1 cellular context compared by ENCODE assay signal in the genomic region with DNA sequence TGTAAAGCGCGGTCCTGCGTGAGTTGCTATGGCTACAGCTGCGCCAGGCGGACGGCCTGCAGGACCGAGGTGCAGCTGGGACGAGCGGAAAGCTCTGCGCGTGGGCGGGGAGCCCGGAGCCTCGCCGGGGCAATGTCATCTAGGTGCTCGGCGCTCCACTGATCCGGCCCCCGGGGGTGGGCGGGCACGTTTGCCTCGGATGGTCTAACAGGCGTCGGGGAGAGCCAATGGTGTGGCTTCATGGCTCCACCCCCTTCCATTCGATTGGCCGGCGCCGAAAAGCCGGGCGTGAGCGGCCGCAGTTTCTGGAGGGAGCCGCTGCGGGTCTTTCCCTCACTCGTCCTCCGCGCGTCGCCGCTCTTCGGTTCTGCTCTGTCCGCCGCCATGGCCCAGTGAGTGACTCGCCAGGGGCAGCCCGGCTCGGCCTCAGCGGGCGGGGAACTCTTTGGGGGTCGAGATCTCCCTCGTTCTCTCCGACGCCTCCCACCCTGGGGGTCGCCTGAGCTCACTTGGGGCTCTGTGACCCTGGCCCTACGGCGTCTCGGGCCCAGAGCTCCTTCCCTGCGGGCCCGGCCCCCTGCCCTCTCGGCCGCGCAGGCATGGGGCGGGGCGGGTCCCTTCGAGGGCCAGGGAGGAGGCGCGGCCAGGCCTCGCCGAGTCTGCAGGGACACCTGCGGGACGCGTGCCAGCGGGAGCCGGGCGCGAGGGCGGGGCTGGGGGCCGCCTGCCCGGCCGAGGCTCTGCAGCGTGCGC.
A peak's percentile ranks its signal among the peaks of the same experiment; 100 is the strongest.
TF ChIP-seq lines count a peak whose summit lies in the region.

A gene (plus strand): TSS at position 331 of the 753 bp plus-strand sequence. CDS start 54 bp downstream, at position 385.

TF ChIP-seq in K562, 482 proteins besides CTCF, POLR2A, EP300 and RAD21 (continued from another document and continues in another):
- TF ChIP-seq ZNF24 (IDR thresholded peaks at IDR 0.05) = no peak; the same call in none of the 2 replicates
- TF ChIP-seq FOXM1 (IDR thresholded peaks at IDR 0.05; ENCODE audit: low read depth) = peak; percentile 93
- TF ChIP-seq FOXM1 (CRISPR knock-in tag; IDR thresholded peaks at IDR 0.05; ENCODE audit: low read depth) = no peak; the same call in 1 of the 2 replicates
- TF ChIP-seq KLF6 (CRISPR knock-in tag; IDR thresholded peaks at IDR 0.05; ENCODE audit: borderline replicate concordance) = no peak
- no peak for TF ChIP-seq MAFF (IDR thresholded peaks at IDR 0.05; ENCODE audit: low read length)
- TF ChIP-seq MCM2 (IDR thresholded peaks at IDR 0.05; ENCODE audit: low read depth) = no peak
- TF ChIP-seq ZNF583 (CRISPR knock-in tag; IDR thresholded peaks at IDR 0.05) = 0 out of 2 replicates have a peak, but pooled peaks have one; percentile 49
- no peak for TF ChIP-seq MTA1 (IDR thresholded peaks at IDR 0.05; ENCODE audit: borderline replicate concordance)
- no peak for TF ChIP-seq NUFIP1 (IDR thresholded peaks at IDR 0.05; ENCODE audit: partially characterized antibody)
- no peak for TF ChIP-seq ZNF232 (CRISPR knock-in tag; IDR thresholded peaks at IDR 0.05)
- peak; percentile 72 for TF ChIP-seq MYC (IDR thresholded peaks at IDR 0.05; ENCODE audit: low read depth, low read length)
- no peak; the same call in 1 of the 2 replicates for TF ChIP-seq MYC (CRISPR knock-in tag; IDR thresholded peaks at IDR 0.05; ENCODE audit: borderline replicate concordance, low read depth)
- peak; percentile 100 for TF ChIP-seq EGR1 (conservative IDR thresholded peaks at IDR 0.05)
- TF ChIP-seq WHSC1 (IDR thresholded peaks at IDR 0.05; ENCODE audit: low read length) = no peak
- TF ChIP-seq ZNF431 (CRISPR knock-in tag; IDR thresholded peaks at IDR 0.05) = peak; percentile 62; the same call in 1 of the 2 replicates
- no peak for TF ChIP-seq GTF2E2 (tag; IDR thresholded peaks at IDR 0.05)
- no peak for TF ChIP-seq ZZZ3 (IDR thresholded peaks at IDR 0.05)
- no peak for TF ChIP-seq ZNF174 (CRISPR knock-in tag; IDR thresholded peaks at IDR 0.05)
- TF ChIP-seq ZNF41 (CRISPR knock-in tag; conservative IDR thresholded peaks at IDR 0.05) = no peak
- no peak for TF ChIP-seq BRD9 (IDR thresholded peaks at IDR 0.05; ENCODE audit: low read depth, partially characterized antibody)
- TF ChIP-seq MCM7 (IDR thresholded peaks at IDR 0.05) = no peak
- TF ChIP-seq, protein P1, sequence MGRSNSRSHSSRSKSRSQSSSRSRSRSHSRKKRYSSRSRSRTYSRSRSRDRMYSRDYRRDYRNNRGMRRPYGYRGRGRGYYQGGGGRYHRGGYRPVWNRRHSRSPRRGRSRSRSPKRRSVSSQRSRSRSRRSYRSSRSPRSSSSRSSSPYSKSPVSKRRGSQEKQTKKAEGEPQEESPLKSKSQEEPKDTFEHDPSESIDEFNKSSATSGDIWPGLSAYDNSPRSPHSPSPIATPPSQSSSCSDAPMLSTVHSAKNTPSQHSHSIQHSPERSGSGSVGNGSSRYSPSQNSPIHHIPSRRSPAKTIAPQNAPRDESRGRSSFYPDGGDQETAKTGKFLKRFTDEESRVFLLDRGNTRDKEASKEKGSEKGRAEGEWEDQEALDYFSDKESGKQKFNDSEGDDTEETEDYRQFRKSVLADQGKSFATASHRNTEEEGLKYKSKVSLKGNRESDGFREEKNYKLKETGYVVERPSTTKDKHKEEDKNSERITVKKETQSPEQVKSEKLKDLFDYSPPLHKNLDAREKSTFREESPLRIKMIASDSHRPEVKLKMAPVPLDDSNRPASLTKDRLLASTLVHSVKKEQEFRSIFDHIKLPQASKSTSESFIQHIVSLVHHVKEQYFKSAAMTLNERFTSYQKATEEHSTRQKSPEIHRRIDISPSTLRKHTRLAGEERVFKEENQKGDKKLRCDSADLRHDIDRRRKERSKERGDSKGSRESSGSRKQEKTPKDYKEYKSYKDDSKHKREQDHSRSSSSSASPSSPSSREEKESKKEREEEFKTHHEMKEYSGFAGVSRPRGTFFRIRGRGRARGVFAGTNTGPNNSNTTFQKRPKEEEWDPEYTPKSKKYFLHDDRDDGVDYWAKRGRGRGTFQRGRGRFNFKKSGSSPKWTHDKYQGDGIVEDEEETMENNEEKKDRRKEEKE (IDR thresholded peaks at IDR 0.05; ENCODE audit: borderline replicate concordance in 1 of 2, control insufficient read depth in 1 of 2, low read depth in 2 of 2, low read length in 1 of 2) = no peak
- no peak for TF ChIP-seq HDAC8 (tag; IDR thresholded peaks at IDR 0.05)
- TF ChIP-seq, protein P2, sequence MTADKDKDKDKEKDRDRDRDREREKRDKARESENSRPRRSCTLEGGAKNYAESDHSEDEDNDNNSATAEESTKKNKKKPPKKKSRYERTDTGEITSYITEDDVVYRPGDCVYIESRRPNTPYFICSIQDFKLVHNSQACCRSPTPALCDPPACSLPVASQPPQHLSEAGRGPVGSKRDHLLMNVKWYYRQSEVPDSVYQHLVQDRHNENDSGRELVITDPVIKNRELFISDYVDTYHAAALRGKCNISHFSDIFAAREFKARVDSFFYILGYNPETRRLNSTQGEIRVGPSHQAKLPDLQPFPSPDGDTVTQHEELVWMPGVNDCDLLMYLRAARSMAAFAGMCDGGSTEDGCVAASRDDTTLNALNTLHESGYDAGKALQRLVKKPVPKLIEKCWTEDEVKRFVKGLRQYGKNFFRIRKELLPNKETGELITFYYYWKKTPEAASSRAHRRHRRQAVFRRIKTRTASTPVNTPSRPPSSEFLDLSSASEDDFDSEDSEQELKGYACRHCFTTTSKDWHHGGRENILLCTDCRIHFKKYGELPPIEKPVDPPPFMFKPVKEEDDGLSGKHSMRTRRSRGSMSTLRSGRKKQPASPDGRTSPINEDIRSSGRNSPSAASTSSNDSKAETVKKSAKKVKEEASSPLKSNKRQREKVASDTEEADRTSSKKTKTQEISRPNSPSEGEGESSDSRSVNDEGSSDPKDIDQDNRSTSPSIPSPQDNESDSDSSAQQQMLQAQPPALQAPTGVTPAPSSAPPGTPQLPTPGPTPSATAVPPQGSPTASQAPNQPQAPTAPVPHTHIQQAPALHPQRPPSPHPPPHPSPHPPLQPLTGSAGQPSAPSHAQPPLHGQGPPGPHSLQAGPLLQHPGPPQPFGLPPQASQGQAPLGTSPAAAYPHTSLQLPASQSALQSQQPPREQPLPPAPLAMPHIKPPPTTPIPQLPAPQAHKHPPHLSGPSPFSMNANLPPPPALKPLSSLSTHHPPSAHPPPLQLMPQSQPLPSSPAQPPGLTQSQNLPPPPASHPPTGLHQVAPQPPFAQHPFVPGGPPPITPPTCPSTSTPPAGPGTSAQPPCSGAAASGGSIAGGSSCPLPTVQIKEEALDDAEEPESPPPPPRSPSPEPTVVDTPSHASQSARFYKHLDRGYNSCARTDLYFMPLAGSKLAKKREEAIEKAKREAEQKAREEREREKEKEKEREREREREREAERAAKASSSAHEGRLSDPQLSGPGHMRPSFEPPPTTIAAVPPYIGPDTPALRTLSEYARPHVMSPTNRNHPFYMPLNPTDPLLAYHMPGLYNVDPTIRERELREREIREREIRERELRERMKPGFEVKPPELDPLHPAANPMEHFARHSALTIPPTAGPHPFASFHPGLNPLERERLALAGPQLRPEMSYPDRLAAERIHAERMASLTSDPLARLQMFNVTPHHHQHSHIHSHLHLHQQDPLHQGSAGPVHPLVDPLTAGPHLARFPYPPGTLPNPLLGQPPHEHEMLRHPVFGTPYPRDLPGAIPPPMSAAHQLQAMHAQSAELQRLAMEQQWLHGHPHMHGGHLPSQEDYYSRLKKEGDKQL (CRISPR knock-in tag; IDR thresholded peaks at IDR 0.05; ENCODE audit: borderline replicate concordance) = no peak
- no peak for TF ChIP-seq JUNB (CRISPR knock-in tag; conservative IDR thresholded peaks at IDR 0.05)
- TF ChIP-seq SAFB2 (IDR thresholded peaks at IDR 0.05; ENCODE audit: borderline replicate concordance, low read depth, low read length, severe bottlenecking) = no peak
- peak; percentile 74; the same call in 1 of the 2 replicates for TF ChIP-seq JUN (IDR thresholded peaks at IDR 0.05; ENCODE audit: borderline replicate concordance, low read depth, low read length)
- peak; percentile 86; the same call in 1 of the 2 replicates for TF ChIP-seq JUN (CRISPR knock-in tag; IDR thresholded peaks at IDR 0.05; ENCODE audit: borderline replicate concordance)
- TF ChIP-seq HNRNPL (IDR thresholded peaks at IDR 0.05; ENCODE audit: low read depth, low read length) = peak; percentile 69
- TF ChIP-seq FIP1L1 (IDR thresholded peaks at IDR 0.05; ENCODE audit: low read depth, low read length, poor library complexity, severe bottlenecking) = peak; percentile 91
- TF ChIP-seq, protein P3, sequence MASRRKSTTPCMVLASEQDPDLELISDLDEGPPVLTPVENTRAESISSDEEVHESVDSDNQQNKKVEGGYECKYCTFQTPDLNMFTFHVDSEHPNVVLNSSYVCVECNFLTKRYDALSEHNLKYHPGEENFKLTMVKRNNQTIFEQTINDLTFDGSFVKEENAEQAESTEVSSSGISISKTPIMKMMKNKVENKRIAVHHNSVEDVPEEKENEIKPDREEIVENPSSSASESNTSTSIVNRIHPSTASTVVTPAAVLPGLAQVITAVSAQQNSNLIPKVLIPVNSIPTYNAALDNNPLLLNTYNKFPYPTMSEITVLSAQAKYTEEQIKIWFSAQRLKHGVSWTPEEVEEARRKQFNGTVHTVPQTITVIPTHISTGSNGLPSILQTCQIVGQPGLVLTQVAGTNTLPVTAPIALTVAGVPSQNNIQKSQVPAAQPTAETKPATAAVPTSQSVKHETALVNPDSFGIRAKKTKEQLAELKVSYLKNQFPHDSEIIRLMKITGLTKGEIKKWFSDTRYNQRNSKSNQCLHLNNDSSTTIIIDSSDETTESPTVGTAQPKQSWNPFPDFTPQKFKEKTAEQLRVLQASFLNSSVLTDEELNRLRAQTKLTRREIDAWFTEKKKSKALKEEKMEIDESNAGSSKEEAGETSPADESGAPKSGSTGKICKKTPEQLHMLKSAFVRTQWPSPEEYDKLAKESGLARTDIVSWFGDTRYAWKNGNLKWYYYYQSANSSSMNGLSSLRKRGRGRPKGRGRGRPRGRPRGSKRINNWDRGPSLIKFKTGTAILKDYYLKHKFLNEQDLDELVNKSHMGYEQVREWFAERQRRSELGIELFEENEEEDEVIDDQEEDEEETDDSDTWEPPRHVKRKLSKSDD (conservative IDR thresholded peaks at IDR 0.05; ENCODE audit: low read length) = no peak
- TF ChIP-seq CBFB (CRISPR knock-in tag; IDR thresholded peaks at IDR 0.05) = no peak
- TF ChIP-seq MTA2 (IDR thresholded peaks at IDR 0.05; ENCODE audit: low read depth) = no peak
- no peak for TF ChIP-seq NCOA2 (IDR thresholded peaks at IDR 0.05; ENCODE audit: partially characterized antibody in 2 of 2)
- TF ChIP-seq DIDO1 (tag; IDR thresholded peaks at IDR 0.05; ENCODE audit: low read depth) = no peak
- TF ChIP-seq RCOR1 (IDR thresholded peaks at IDR 0.05; ENCODE audit: borderline replicate concordance in 1 of 2, low read depth in 2 of 2, low read length in 2 of 2) = peak; percentile 58 to 93; a peak in 3 of 4 replicates
- TF ChIP-seq ZNF121 (CRISPR knock-in tag; conservative IDR thresholded peaks at IDR 0.05) = no peak
- no peak for TF ChIP-seq ZNF253 (CRISPR knock-in tag; conservative IDR thresholded peaks at IDR 0.05)
- 0 out of 2 replicates have a peak, but pooled peaks have one; percentile 18 for TF ChIP-seq OTX1 (CRISPR knock-in tag; IDR thresholded peaks at IDR 0.05)
- no peak for TF ChIP-seq HDAC3 (IDR thresholded peaks at IDR 0.05; ENCODE audit: borderline replicate concordance, partially characterized antibody)
- TF ChIP-seq, protein P4, sequence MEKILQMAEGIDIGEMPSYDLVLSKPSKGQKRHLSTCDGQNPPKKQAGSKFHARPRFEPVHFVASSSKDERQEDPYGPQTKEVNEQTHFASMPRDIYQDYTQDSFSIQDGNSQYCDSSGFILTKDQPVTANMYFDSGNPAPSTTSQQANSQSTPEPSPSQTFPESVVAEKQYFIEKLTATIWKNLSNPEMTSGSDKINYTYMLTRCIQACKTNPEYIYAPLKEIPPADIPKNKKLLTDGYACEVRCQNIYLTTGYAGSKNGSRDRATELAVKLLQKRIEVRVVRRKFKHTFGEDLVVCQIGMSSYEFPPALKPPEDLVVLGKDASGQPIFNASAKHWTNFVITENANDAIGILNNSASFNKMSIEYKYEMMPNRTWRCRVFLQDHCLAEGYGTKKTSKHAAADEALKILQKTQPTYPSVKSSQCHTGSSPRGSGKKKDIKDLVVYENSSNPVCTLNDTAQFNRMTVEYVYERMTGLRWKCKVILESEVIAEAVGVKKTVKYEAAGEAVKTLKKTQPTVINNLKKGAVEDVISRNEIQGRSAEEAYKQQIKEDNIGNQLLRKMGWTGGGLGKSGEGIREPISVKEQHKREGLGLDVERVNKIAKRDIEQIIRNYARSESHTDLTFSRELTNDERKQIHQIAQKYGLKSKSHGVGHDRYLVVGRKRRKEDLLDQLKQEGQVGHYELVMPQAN (IDR thresholded peaks at IDR 0.05; ENCODE audit: borderline replicate concordance) = peak; percentile 64
- no peak; a peak in 1 of 4 replicates for TF ChIP-seq ETV6 (IDR thresholded peaks at IDR 0.05; ENCODE audit: borderline replicate concordance in 1 of 2, low read depth in 2 of 2, low read length in 1 of 2)
- TF ChIP-seq ETV6 (CRISPR knock-in tag; IDR thresholded peaks at IDR 0.05; ENCODE audit: borderline replicate concordance) = no peak
- TF ChIP-seq, protein P5, sequence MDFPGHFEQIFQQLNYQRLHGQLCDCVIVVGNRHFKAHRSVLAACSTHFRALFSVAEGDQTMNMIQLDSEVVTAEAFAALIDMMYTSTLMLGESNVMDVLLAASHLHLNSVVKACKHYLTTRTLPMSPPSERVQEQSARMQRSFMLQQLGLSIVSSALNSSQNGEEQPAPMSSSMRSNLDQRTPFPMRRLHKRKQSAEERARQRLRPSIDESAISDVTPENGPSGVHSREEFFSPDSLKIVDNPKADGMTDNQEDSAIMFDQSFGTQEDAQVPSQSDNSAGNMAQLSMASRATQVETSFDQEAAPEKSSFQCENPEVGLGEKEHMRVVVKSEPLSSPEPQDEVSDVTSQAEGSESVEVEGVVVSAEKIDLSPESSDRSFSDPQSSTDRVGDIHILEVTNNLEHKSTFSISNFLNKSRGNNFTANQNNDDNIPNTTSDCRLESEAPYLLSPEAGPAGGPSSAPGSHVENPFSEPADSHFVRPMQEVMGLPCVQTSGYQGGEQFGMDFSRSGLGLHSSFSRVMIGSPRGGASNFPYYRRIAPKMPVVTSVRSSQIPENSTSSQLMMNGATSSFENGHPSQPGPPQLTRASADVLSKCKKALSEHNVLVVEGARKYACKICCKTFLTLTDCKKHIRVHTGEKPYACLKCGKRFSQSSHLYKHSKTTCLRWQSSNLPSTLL (IDR thresholded peaks at IDR 0.05) = no peak
- no peak; the same call in 1 of the 2 replicates for TF ChIP-seq ZNF12 (CRISPR knock-in tag; IDR thresholded peaks at IDR 0.05)
- no peak for TF ChIP-seq RHOXF2B (CRISPR knock-in tag; conservative IDR thresholded peaks at IDR 0.05)
- TF ChIP-seq MBD2 (IDR thresholded peaks at IDR 0.05; ENCODE audit: borderline replicate concordance, low read depth) = peak; percentile 100
- peak; percentile 14; the same call in 1 of the 2 replicates for TF ChIP-seq RAD51 (IDR thresholded peaks at IDR 0.05; ENCODE audit: borderline replicate concordance, low read depth)
- TF ChIP-seq CTBP1 (IDR thresholded peaks at IDR 0.05; ENCODE audit: borderline replicate concordance) = peak; percentile 98
- 0 out of 2 replicates have a peak, but pooled peaks have one; percentile 73 for TF ChIP-seq ELF4 (CRISPR knock-in tag; IDR thresholded peaks at IDR 0.05)
- no peak for TF ChIP-seq KHSRP (IDR thresholded peaks at IDR 0.05)
- TF ChIP-seq PTTG1 (tag; IDR thresholded peaks at IDR 0.05; ENCODE audit: low read depth) = no peak
- 0 out of 2 replicates have a peak, but pooled peaks have one; percentile 19 for TF ChIP-seq ZNF316 (IDR thresholded peaks at IDR 0.05)
